9 cellular contexts compared by ENCODE assay signal in the genomic region with DNA sequence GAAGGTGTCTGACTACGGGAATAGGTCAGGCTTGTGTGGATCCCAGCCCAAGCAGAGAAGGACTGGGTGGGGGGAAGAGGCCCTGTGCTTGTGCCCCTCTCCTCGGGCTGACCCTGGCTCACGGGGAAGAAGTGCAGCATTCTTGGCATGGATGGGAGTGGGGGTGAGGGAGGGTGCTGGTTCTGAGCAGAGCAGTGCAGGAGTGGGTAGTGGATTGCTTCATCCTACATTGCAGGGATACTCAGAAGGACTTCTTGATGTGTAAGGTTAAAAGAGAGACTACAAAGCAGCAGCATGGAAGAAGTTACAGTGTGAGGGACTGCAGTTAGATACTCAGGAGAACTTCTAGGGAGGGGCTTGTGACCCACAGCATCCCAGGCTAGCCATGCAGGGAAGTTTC. TPM values are rescaled to one million over a fixed set of nuclear protein-coding genes. Genes with fewer than 3 reads are reported as not detected.
DNase-seq lines count a peak whose midpoint lies in the region; ATAC-seq and TF ChIP-seq lines count a peak whose summit lies in the region.
"Had no signal": no experiment of that assay in that cellular context is flagged by ENCODE, and none has a peak within 500 bp of the region (broad histone marks: within the 10 kb centered on the region; RNA-seq: fewer than 3 reads in every experiment).

No MANE protein-coding gene starts in this region.

- DNase-seq in cardiac fibroblast (ENCODE audit: low read depth in 2 of 2) (peak; percentile 42 to 75), left lung (no peak), DMS153 (lab: John Stamatoyannopoulos, UW) (no peak), progenitor cell of endocrine pancreas (ENCODE audit: low spot score, unreplicated experiment) (no peak)
- DNase-seq: activated B cell treated with CpG ODN at 0.5 μM for 24 hours; activated naive CD4-positive, alpha-beta T cell treated with Interleukin-2 at 50 U/mL for 16 hours had no signal

- TF ChIP-seq CTCF in HEK293 (tag by site-specific recombination; IDR thresholded peaks at IDR 0.05) (no peak), cardiac fibroblast (IDR thresholded peaks at IDR 0.05; ENCODE audit: low read depth, low read length) (no peak), left lung (IDR thresholded peaks at IDR 0.05) (no peak), progenitor cell of endocrine pancreas (IDR thresholded peaks at IDR 0.05; ENCODE audit: unreplicated experiment) (no peak)

- H3K27me3 ChIP-seq in left lung: no peaks in the 10 kb centered on the region

- H3K27ac ChIP-seq in HEK293 (ENCODE audit: extremely low read depth, low read depth, low read length) (no peak overlapping the region), left lung (peak overlapping the region in 1 of 2 donors; percentile 78), temporal lobe (ENCODE audit: low read depth, low read length) (peak overlapping the region; percentile 99)

- ATAC-seq in left lung (peak; percentile 24), GM19351 (IDR thresholded peaks at IDR 0.05; ENCODE audit: unreplicated experiment) (no peak)

- POLR2A ChIA-PET in HEK293 (lab: Yijun Ruan, JAX): no interaction called here

- intact Hi-C loops in left lung (cut with DNase I): no loop called here

- peaks cover 66% of the 10 kb centered on the region for H3K27me3 Mint-ChIP-seq in progenitor cell of endocrine pancreas

- no peaks in the 10 kb centered on the region for H3K36me3 ChIP-seq in HEK293 (ENCODE audit: control insufficient read depth in 2 of 2, insufficient read depth in 1 of 2, low read length in 2 of 2)
- no peaks in the 10 kb centered on the region for H3K36me3 ChIP-seq in left lung

- no peak overlapping the region for H3K27ac Mint-ChIP-seq in progenitor cell of endocrine pancreas
- H3K27ac Mint-ChIP-seq: activated B cell treated with CpG ODN at 0.5 μM for 24 hours had no signal

- peaks cover 3% of the 10 kb centered on the region for H3K4me1 ChIP-seq in HEK293 (ENCODE audit: control insufficient read depth, insufficient read depth, low read length)
- H3K4me1 ChIP-seq in left lung: peaks cover 0 to 45% of the 10 kb centered on the region in 2 donors

- no peak overlapping the region for H3K4me3 Mint-ChIP-seq in progenitor cell of endocrine pancreas (ENCODE audit: low read depth)

- peaks cover 6% of the 10 kb centered on the region for H3K4me1 Mint-ChIP-seq in progenitor cell of endocrine pancreas (ENCODE audit: low read depth)

- CTCF ChIA-PET in HEK293 (lab: Yijun Ruan, JAX): interaction anchor here (0.6 to 3.5 kb wide), 8 partner anchors 9 to 233 kb away, joined by 3 to 14 read pairs (median 4); no protein-coding TSS in a partner anchor

- no peaks in the 10 kb centered on the region for H3K36me3 Mint-ChIP-seq in progenitor cell of endocrine pancreas (ENCODE audit: insufficient read depth)

- H3K4me3 ChIP-seq in HEK293 (ENCODE audit: low read depth, low read length): no peak overlapping the region
- no peak overlapping the region for H3K4me3 ChIP-seq in cardiac fibroblast (replicated peaks in 1 of 2; ENCODE audit: low read depth in 2 of 2, low read length in 2 of 2)
- no peak overlapping the region for H3K4me3 ChIP-seq in left lung

- H3K9me3 Mint-ChIP-seq in progenitor cell of endocrine pancreas (ENCODE audit: low read depth): no peaks in the 10 kb centered on the region
- H3K9me3 Mint-ChIP-seq: activated B cell treated with CpG ODN at 0.5 μM for 24 hours had no signal

- H3K9me3 ChIP-seq in HEK293 (ENCODE audit: control insufficient read depth, insufficient read depth, low read depth, low read length) (no peaks in the 10 kb centered on the region), left lung (no peaks in the 10 kb centered on the region)

TF ChIP-seq in HEK293, 187 proteins besides CTCF, POLR2A, EP300 and RAD21:
- TF ChIP-seq, protein P1, sequence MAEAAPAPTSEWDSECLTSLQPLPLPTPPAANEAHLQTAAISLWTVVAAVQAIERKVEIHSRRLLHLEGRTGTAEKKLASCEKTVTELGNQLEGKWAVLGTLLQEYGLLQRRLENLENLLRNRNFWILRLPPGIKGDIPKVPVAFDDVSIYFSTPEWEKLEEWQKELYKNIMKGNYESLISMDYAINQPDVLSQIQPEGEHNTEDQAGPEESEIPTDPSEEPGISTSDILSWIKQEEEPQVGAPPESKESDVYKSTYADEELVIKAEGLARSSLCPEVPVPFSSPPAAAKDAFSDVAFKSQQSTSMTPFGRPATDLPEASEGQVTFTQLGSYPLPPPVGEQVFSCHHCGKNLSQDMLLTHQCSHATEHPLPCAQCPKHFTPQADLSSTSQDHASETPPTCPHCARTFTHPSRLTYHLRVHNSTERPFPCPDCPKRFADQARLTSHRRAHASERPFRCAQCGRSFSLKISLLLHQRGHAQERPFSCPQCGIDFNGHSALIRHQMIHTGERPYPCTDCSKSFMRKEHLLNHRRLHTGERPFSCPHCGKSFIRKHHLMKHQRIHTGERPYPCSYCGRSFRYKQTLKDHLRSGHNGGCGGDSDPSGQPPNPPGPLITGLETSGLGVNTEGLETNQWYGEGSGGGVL (tag by site-specific recombination; IDR thresholded peaks at IDR 0.05): peak; percentile 17; the same call in 1 of the 2 replicates
- TF ChIP-seq ZBTB8A (tag by site-specific recombination; IDR thresholded peaks at IDR 0.05) (no peak), ZFHX2 (tag by site-specific recombination; conservative IDR thresholded peaks at IDR 0.05) (peak; percentile 31; the same call in 1 of the 2 replicates), ZNF404 (tag by site-specific recombination; IDR thresholded peaks at IDR 0.05) (no peak), ZNF23 (tag by site-specific recombination; IDR thresholded peaks at IDR 0.05; ENCODE audit: borderline replicate concordance) (no peak), ZNF48 (tag by site-specific recombination; IDR thresholded peaks at IDR 0.05) (no peak), KLF1 (tag by site-specific recombination; IDR thresholded peaks at IDR 0.05) (no peak), ZNF664 (tag by site-specific recombination; IDR thresholded peaks at IDR 0.05) (no peak), ZNF837 (tag by site-specific recombination; IDR thresholded peaks at IDR 0.05) (no peak)
TF ChIP-seq in HEK293: peak in this region for 2.

RNA-seq across cellular contexts. Expression of a gene that starts 2.1 kb away (rescaled TPM):
- 10 to 100 TPM; 49.1 to 51.0 TPM for total RNA-seq in left lung
- 82.4 TPM for total RNA-seq in temporal lobe
- 2.9 and 3.3 TPM in 2 replicates for total RNA-seq in progenitor cell of endocrine pancreas

Comparison
In these comparisons a context has a peak if more than half of its experiments do, and no peak if none do; other contexts are left out.
1. DNase-seq: peak in cardiac fibroblast (2 of 2); none in left lung (0 of 2), DMS153 (single experiment) and progenitor cell of endocrine pancreas (single experiment).
2. RNA of a gene that starts 2.1 kb away (total RNA-seq): 82.4 TPM in temporal lobe (single experiment) and 49.1 to 51.0 TPM in left lung; 2.9 to 3.3 TPM in progenitor cell of endocrine pancreas; every median in the first group is over 10 times any median in the second.